ENCODE assay signal across 15 cellular contexts in the genomic region with DNA sequence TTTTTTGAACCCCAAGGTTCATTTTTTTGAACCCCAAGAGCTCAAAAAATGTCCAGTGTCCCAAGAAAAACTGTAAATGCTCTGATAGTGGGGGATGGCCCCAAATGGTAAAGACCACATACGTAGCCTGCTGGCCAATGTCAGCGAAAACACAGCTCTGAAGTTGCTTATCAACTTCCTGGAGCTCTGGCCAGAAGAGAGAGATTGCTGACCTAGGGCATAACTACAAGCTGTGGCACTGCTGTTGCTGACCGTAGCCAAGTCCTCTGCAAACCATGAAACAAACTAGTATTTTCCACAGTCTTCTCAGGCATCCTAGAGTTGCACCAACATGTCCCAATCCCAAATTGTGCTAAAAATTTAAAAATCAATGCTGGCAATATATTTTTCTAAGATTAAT.
"Had no signal": no experiment of that assay in that cellular context is flagged by ENCODE, and none has a peak within 500 bp of the region (broad histone marks: within the 10 kb centered on the region; RNA-seq: fewer than 3 reads in every experiment).

No MANE protein-coding gene starts in this region.

- H3K36me3 ChIP-seq: thyroid gland had no signal

- H3K4me3 ChIP-seq: thyroid gland had no signal

- DNase-seq: activated CD4-positive, alpha-beta T cell treated with anti-CD3 and anti-CD28 coated beads, Interleukin-2, amount 50 U/mL, for 1 hour; activated naive CD8-positive, alpha-beta T cell treated with anti-CD3 and anti-CD28 coated beads, Interleukin-2, amount 10 ng/mL, durations not matched to agents 7 days and 5 days; hippocampal formation; mesenchymal stem cell; occipital lobe; stimulated activated CD4-positive, alpha-beta T cell treated with anti-CD3 and anti-CD28 coated beads, Interleukin-12 subunit alpha, Interleukin-12 subunit beta, amount 100 ng/mL, for 4 hours; stimulated activated CD4-positive, alpha-beta T cell treated with anti-CD3 and anti-CD28 coated beads, Interleukin-2, amount 100 ng/mL, for 24 hours; T-helper 2 cell; thyroid gland had no signal

- ATAC-seq: activated CD4-positive, CD25-positive, alpha-beta regulatory T cell treated with anti-CD3 and anti-CD28 coated beads, Interleukin-2, amount 50 U/mL, for 24 hours; esophagus mucosa; stimulated activated effector memory CD8-positive, alpha-beta T cell treated with anti-CD3 and anti-CD28 coated beads, Interleukin-12 subunit alpha, Interleukin-12 subunit beta, amount 100 ng/mL, for 72 hours had no signal

- H3K9me3 ChIP-seq: thyroid gland had no signal

- H3K27ac ChIP-seq: thyroid gland had no signal

- H3K27me3 ChIP-seq: thyroid gland had no signal

- FAIRE-seq: endometrium, keratinocyte, urothelium cell line had no signal
